In genomic region chr1:150931773-150932172, GRCh38 we compare ENCODE assay signal across 16 cellular contexts. TPM values are rescaled to one million over a fixed set of nuclear protein-coding genes. Genes with fewer than 3 reads are reported as not detected.
DNase-seq lines count a peak whose midpoint lies in the region; ATAC-seq and TF ChIP-seq lines count a peak whose summit lies in the region.
"Had no signal": no experiment of that assay in that cellular context is flagged by ENCODE, and none has a peak within 500 bp of the region (broad histone marks: within the 10 kb centered on the region; RNA-seq: fewer than 3 reads in every experiment).

No MANE protein-coding gene starts in this region.

- TF ChIP-seq CTCF in A673 (conservative IDR thresholded peaks at IDR 0.05; ENCODE audit: low read depth, low read length) (no peak), HCT116 (IDR thresholded peaks at IDR 0.05 in 2 of 3, conservative IDR thresholded peaks at IDR 0.05 in 1 of 3; ENCODE audit: borderline replicate concordance in 1 of 3, insufficient read depth in 1 of 3, low read depth in 2 of 3, low read length in 2 of 3) (no peak), fibroblast of mammary gland (conservative IDR thresholded peaks at IDR 0.05; ENCODE audit: control insufficient read depth, insufficient read depth, low read depth, low read length) (no peak)

- H3K36me3 ChIP-seq in A673 (ENCODE audit: insufficient read depth, low read length, poor library complexity, severe bottlenecking) (peaks cover 60% of the 10 kb centered on the region), HCT116 (ENCODE audit: control insufficient read depth in 1 of 2, insufficient read depth in 2 of 2, low read length in 2 of 2) (peaks cover 31 to 39% of the 10 kb centered on the region in 2 experiments), SK-N-MC (ENCODE audit: insufficient read depth, low read length) (peaks cover 80% of the 10 kb centered on the region)

- H3K27ac Mint-ChIP-seq in stimulated activated naive B cell treated with anti-CD40 and anti-IgM and Interleukin-4, amounts not matched to agents 10 μg/mL and 1 μg/mL and 100 μg/mL, for 72 hours = no peak overlapping the region

- H3K4me2 ChIP-seq in HCT116 (ENCODE audit: low read length) = no peak overlapping the region

- no peak overlapping the region for H3K4me3 Mint-ChIP-seq in stimulated activated naive B cell treated with anti-CD40 and anti-IgM and Interleukin-4, amounts not matched to agents 10 μg/mL and 1 μg/mL and 100 μg/mL, for 72 hours

- no peaks in the 10 kb centered on the region for H4K20me1 ChIP-seq in HCT116 (ENCODE audit: insufficient read depth)

- RAD21 ChIA-PET in HCT116 (lab: Charles Lee; ENCODE audit: low non-redundant PET in 1 of 2, low total read pairs in 2 of 2, uncharacterized antibody in 2 of 2, unreplicated experiment in 2 of 2) = no interaction called here

- no peak overlapping the region for H2AFZ ChIP-seq in HCT116 (ENCODE audit: low read depth, low read length, poor library complexity, severe bottlenecking)

- CTCF ChIA-PET in A673 (lab: Charles Lee) = no interaction called here
- CTCF ChIA-PET in HCT116 (lab: Charles Lee) = no interaction called here

- H3K9me3 Mint-ChIP-seq in stimulated activated naive B cell treated with anti-CD40 and anti-IgM and Interleukin-4, amounts not matched to agents 10 μg/mL and 1 μg/mL and 100 μg/mL, for 72 hours = no peaks in the 10 kb centered on the region

- peaks cover 64% of the 10 kb centered on the region for H3K79me2 ChIP-seq in HCT116 (ENCODE audit: insufficient read depth, low read length)

- POLR2A ChIA-PET in A673 (lab: Charles Lee; ENCODE audit: low non-redundant PET) (no interaction called here), HCT116 (lab: Charles Lee) (no interaction called here)

- H3K36me3 Mint-ChIP-seq in stimulated activated naive B cell treated with anti-CD40 and anti-IgM and Interleukin-4, amounts not matched to agents 10 μg/mL and 1 μg/mL and 100 μg/mL, for 72 hours = peaks cover 45 to 73% of the 10 kb centered on the region in 2 donors

- H3K27me3 Mint-ChIP-seq in stimulated activated naive B cell treated with anti-CD40 and anti-IgM and Interleukin-4, amounts not matched to agents 10 μg/mL and 1 μg/mL and 100 μg/mL, for 72 hours = no peaks in the 10 kb centered on the region

- H3K27me3 ChIP-seq in A673 (replicated peaks; ENCODE audit: insufficient read depth, low read depth, low read length, poor library complexity) = no peaks in the 10 kb centered on the region
- no peaks in the 10 kb centered on the region for H3K27me3 ChIP-seq in HCT116 (ENCODE audit: insufficient read depth, low read length)
- H3K27me3 ChIP-seq: ovary had no signal

- H3K4me3 ChIP-seq in A673 (ENCODE audit: low read depth, low read length, poor library complexity, severe bottlenecking) (no peak overlapping the region), HCT116 (replicated peaks in 1 of 2; ENCODE audit: low read depth in 1 of 2, low read length in 2 of 2) (no peak overlapping the region), SK-N-MC (no peak overlapping the region), fibroblast of mammary gland (ENCODE audit: control insufficient read depth, low read depth, low read length) (no peak overlapping the region)
- H3K4me3 ChIP-seq: coronary artery, ovary had no signal

- H3K9ac ChIP-seq in HCT116 (ENCODE audit: low read length) (no peak overlapping the region), SK-N-MC (ENCODE audit: insufficient read length) (no peak overlapping the region)

- H3K27ac ChIP-seq in A673 (ENCODE audit: low read depth, low read length, poor library complexity, severe bottlenecking) = no peak overlapping the region
- H3K27ac ChIP-seq in HCT116 (ENCODE audit: low read depth, low read length) = no peak overlapping the region
- no peak overlapping the region for H3K27ac ChIP-seq in SK-N-MC
- H3K27ac ChIP-seq: coronary artery, ovary had no signal

- BruUV-seq in A673 (replicated peaks; lab: Mats Ljungman, UMichigan) (no TSS peak), HCT116 (replicated peaks; lab: Mats Ljungman, UMichigan) (no TSS peak)

- peaks cover 18 to 19% of the 10 kb centered on the region in 2 donors for H3K4me1 Mint-ChIP-seq in stimulated activated naive B cell treated with anti-CD40 and anti-IgM and Interleukin-4, amounts not matched to agents 10 μg/mL and 1 μg/mL and 100 μg/mL, for 72 hours

- no peak for ATAC-seq in HCT116
- ATAC-seq in stimulated activated naive B cell treated with anti-CD40 and anti-IgM and Interleukin-4, amounts not matched to agents 10 μg/mL and 1 μg/mL and 100 μg/mL, for 72 hours (replicated peaks) = no peak

- no peaks in the 10 kb centered on the region for H3K9me2 ChIP-seq in HCT116 (ENCODE audit: insufficient read depth)

- H3K4me1 ChIP-seq in A673 (ENCODE audit: insufficient read depth, low read length, poor library complexity, severe bottlenecking) (peaks cover 3% of the 10 kb centered on the region), HCT116 (ENCODE audit: control insufficient read depth in 1 of 2, insufficient read depth in 2 of 2, low read length in 2 of 2) (peaks cover 6 to 9% of the 10 kb centered on the region in 2 experiments)

- peak; percentile 31 for DNase-seq in A673 (ENCODE audit: low spot score)
- DNase-seq in HCT116 (ENCODE audit: low read depth, low spot score) = no peak
- peak; percentile 8 for DNase-seq in SK-N-MC (ENCODE audit: low read depth, low spot score)
- DNase-seq in fibroblast of mammary gland (ENCODE audit: low read depth) = peak; percentile 38
- no peak for DNase-seq in Ammon's horn (ENCODE audit: low spot score)
- DNase-seq in superior temporal gyrus (ENCODE audit: extremely low spot score) = no peak
- DNase-seq in stimulated activated naive B cell treated with anti-CD40 and anti-IgM and Interleukin-4, amounts not matched to agents 10 μg/mL and 1 μg/mL and 100 μg/mL, for 72 hours = no peak
- no peak for DNase-seq in SIG-M5 (lab: John Stamatoyannopoulos, UW)
- DNase-seq: DMS79 treated with DMSO at 0.1 percent for 48 hours, midbrain, NCI-H1048, NCI-H510A, ovary, T-helper 1 cell had no signal

- no peak for TF ChIP-seq RAD21 in HCT116 (IDR thresholded peaks at IDR 0.05; ENCODE audit: low read depth)

- TF ChIP-seq POLR2A in HCT116 (IDR thresholded peaks at IDR 0.05; ENCODE audit: borderline replicate concordance, extremely low read depth, insufficient read depth, insufficient read length) = no peak

- peaks cover 7% of the 10 kb centered on the region for H3K9me3 ChIP-seq in A673 (ENCODE audit: low read depth, low read length, poor library complexity, severe bottlenecking)
- H3K9me3 ChIP-seq in HCT116 (ENCODE audit: control insufficient read depth in 1 of 2, insufficient read depth in 1 of 2, low read depth in 1 of 2, low read length in 2 of 2) = peaks cover 0 to 5% of the 10 kb centered on the region in 2 experiments; a peak in 2 of 4 replicates
- peaks cover 12% of the 10 kb centered on the region; the same call in 1 of the 2 replicates for H3K9me3 ChIP-seq in SK-N-MC (ENCODE audit: low read depth, low read length)

- intact Hi-C loops in A673 (cut with micrococcal nuclease; ENCODE audit: unreplicated experiment) (no loop called here), HCT116 (cut with micrococcal nuclease) (no loop called here)

TF ChIP-seq in HCT116, 20 proteins besides CTCF, POLR2A, EP300 and RAD21:
- TF ChIP-seq ZNF274 (IDR thresholded peaks at IDR 0.05; ENCODE audit: low read depth, low read length) = no peak
- 0 out of 2 replicates have a peak, but pooled peaks have one; percentile 20 for TF ChIP-seq CBX3 (IDR thresholded peaks at IDR 0.05; ENCODE audit: low read depth)
- no peak for TF ChIP-seq JUND (IDR thresholded peaks at IDR 0.05)

RNA-seq across cellular contexts. Expression of gene SETDB1, which starts 5.6 kb away (rescaled TPM):
- 66.5 and 71.0 TPM in 2 replicates for total RNA-seq in A673 (2021)
- total RNA-seq in HCT116 (2021; ENCODE audit: unreplicated experiment) = 54.3 TPM
- 38.0 and 44.1 TPM in 2 replicates for polyA plus RNA-seq in HCT116 (2012)

RNA-seq across cellular contexts. Expression of gene CERS2, which starts 42.9 kb away (rescaled TPM):
- total RNA-seq in A673 (2021) (222 and 239 TPM in 2 replicates), HCT116 (2021; ENCODE audit: unreplicated experiment) (218 TPM)
- 162 and 205 TPM in 2 replicates for polyA plus RNA-seq in HCT116 (2012)

RNA-seq across cellular contexts. Expression of gene CTXND2, which starts 44.8 kb away (rescaled TPM):
- total RNA-seq in A673 (2021) = not detected in 2 replicates
- not detected for total RNA-seq in HCT116 (2021; ENCODE audit: unreplicated experiment)
- polyA plus RNA-seq in HCT116 (2012) = 0.05 TPM in 1 of 2 replicates, not detected in the other
- total RNA-seq: ovary, temporal lobe had no signal
- polyA plus RNA-seq: ovary had no signal

RNA-seq across cellular contexts. Expression of gene ANXA9, which starts 50.3 kb away (rescaled TPM):
- total RNA-seq in A673 (2021) = not detected in 2 replicates
- total RNA-seq in HCT116 (2021; ENCODE audit: unreplicated experiment) = 2.7 TPM
- 3.1 and 3.5 TPM in 2 replicates for polyA plus RNA-seq in HCT116 (2012)
- total RNA-seq: temporal lobe had no signal

RNA-seq across cellular contexts. Expression of gene ARNT, which starts 55.4 kb away (rescaled TPM):
- total RNA-seq in A673 (2021) (31.2 and 38.2 TPM in 2 replicates), HCT116 (2021; ENCODE audit: unreplicated experiment) (27.2 TPM)
- 25.6 and 25.9 TPM in 2 replicates for polyA plus RNA-seq in HCT116 (2012)

Comparison
In these comparisons a context has a peak if more than half of its experiments do, and no peak if none do; other contexts are left out.
1. DNase-seq: peak in A673 (single experiment), SK-N-MC (single experiment) and fibroblast of mammary gland (single experiment); none in HCT116 (single experiment), Ammon's horn (single experiment), superior temporal gyrus (single experiment), stimulated activated naive B cell treated with anti-CD40 and anti-IgM and Interleukin-4, amounts not matched to agents 10 μg/mL and 1 μg/mL and 100 μg/mL, for 72 hours (single experiment) and SIG-M5 (single experiment).